In the genomic region with DNA sequence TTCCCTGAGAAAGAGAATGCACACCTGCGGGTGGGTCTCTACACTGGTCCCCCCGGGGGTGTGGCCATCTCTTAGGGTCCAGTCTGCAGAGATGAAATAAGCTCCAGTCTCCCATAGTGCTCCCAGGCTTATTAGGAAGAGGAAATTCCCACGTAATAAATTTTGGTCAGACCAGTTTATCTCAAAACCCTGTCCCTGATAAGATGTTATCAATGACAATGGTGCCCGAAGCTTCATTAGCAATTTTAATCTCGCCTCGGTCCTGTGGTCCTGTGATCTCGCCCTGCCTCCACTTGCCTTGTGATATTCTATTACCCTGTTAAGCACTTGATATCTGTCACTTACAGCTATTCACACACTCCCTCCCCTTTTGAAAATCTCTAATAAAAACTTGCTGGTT, we compare ENCODE assay signal across 1 cellular context.
TF ChIP-seq lines count a peak whose summit lies in the region.

No MANE protein-coding gene starts in this region.

TF ChIP-seq in WTC11, 78 proteins besides CTCF, POLR2A, EP300 and RAD21 (continued from another document):
- TF ChIP-seq, protein P1, sequence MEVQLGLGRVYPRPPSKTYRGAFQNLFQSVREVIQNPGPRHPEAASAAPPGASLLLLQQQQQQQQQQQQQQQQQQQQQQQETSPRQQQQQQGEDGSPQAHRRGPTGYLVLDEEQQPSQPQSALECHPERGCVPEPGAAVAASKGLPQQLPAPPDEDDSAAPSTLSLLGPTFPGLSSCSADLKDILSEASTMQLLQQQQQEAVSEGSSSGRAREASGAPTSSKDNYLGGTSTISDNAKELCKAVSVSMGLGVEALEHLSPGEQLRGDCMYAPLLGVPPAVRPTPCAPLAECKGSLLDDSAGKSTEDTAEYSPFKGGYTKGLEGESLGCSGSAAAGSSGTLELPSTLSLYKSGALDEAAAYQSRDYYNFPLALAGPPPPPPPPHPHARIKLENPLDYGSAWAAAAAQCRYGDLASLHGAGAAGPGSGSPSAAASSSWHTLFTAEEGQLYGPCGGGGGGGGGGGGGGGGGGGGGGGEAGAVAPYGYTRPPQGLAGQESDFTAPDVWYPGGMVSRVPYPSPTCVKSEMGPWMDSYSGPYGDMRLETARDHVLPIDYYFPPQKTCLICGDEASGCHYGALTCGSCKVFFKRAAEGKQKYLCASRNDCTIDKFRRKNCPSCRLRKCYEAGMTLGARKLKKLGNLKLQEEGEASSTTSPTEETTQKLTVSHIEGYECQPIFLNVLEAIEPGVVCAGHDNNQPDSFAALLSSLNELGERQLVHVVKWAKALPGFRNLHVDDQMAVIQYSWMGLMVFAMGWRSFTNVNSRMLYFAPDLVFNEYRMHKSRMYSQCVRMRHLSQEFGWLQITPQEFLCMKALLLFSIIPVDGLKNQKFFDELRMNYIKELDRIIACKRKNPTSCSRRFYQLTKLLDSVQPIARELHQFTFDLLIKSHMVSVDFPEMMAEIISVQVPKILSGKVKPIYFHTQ (CRISPR knock-in tag; IDR thresholded peaks at IDR 0.05), result no peak
- TF ChIP-seq ATF2 (CRISPR knock-in tag; IDR thresholded peaks at IDR 0.05; ENCODE audit: borderline replicate concordance, low read depth), result no peak
- TF ChIP-seq CREB1 (CRISPR knock-in tag; IDR thresholded peaks at IDR 0.05), result no peak
- no peak for TF ChIP-seq ZNF232 (CRISPR knock-in tag; IDR thresholded peaks at IDR 0.05)
- TF ChIP-seq, protein P2, sequence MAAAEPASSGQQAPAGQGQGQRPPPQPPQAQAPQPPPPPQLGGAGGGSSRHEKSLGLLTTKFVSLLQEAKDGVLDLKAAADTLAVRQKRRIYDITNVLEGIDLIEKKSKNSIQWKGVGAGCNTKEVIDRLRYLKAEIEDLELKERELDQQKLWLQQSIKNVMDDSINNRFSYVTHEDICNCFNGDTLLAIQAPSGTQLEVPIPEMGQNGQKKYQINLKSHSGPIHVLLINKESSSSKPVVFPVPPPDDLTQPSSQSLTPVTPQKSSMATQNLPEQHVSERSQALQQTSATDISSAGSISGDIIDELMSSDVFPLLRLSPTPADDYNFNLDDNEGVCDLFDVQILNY (CRISPR knock-in tag; IDR thresholded peaks at IDR 0.05), result no peak
- no peak for TF ChIP-seq PRRX2 (CRISPR knock-in tag; IDR thresholded peaks at IDR 0.05)
- TF ChIP-seq ZNF121 (CRISPR knock-in tag; IDR thresholded peaks at IDR 0.05), result no peak
- no peak for TF ChIP-seq CBFB (CRISPR knock-in tag; IDR thresholded peaks at IDR 0.05; ENCODE audit: low read depth)
